ENCODE assay signal across 7 cellular contexts in genomic region chr18:21598726-21599584, GRCh38. TPM values are rescaled to one million over a fixed set of nuclear protein-coding genes. Genes with fewer than 3 reads are reported as not detected.
DNase-seq lines count a peak whose midpoint lies in the region; ATAC-seq and TF ChIP-seq lines count a peak whose summit lies in the region.

No MANE protein-coding gene starts in this region.

- peaks cover 5% of the 10 kb centered on the region for H3K4me1 ChIP-seq in mammary epithelial cell (ENCODE audit: insufficient read depth, low read length)
- H3K4me1 ChIP-seq in muscle layer of colon (ENCODE audit: insufficient read depth, low read length), result peaks cover 5% of the 10 kb centered on the region

- no TSS peak for BruUV-seq in mammary epithelial cell (replicated peaks; lab: Mats Ljungman, UMichigan)

- H3K27ac ChIP-seq in mammary epithelial cell (ENCODE audit: insufficient read depth, low read depth, low read length), result peak overlapping the region; percentile 91
- no peak overlapping the region for H3K27ac ChIP-seq in muscle layer of colon (ENCODE audit: low read depth, low read length)

- peak overlapping the region; percentile 86 for H3K4me2 ChIP-seq in mammary epithelial cell (ENCODE audit: insufficient read depth, low read depth, low read length)

- DNase-seq in Daoy (ENCODE audit: low read depth) (peak; percentile 3), LNCaP clone FGC (ENCODE audit: low read depth) (no peak), mammary epithelial cell (peak; percentile 25), T1000 (lab: John Stamatoyannopoulos, UW) (no peak)
- no peak for DNase-seq in stimulated activated naive CD4-positive, alpha-beta T cell treated with Interleukin-2 at 50 U/mL for 16 hours (lab: John Stamatoyannopoulos, UW)

- dilution Hi-C loops in mammary epithelial cell (cut with HindIII; ENCODE audit: low sequenced_read_pairs), result no loop called here

- H3K36me3 ChIP-seq in mammary epithelial cell (ENCODE audit: insufficient read depth, low read length), result no peaks in the 10 kb centered on the region
- H3K36me3 ChIP-seq in muscle layer of colon (ENCODE audit: insufficient read depth, low read length), result no peaks in the 10 kb centered on the region

- H2AFZ ChIP-seq in mammary epithelial cell (ENCODE audit: low read depth, low read length), result peak overlapping the region; percentile 99

- CTCF ChIA-PET in mammary epithelial cell (lab: Charles Lee; ENCODE audit: low non-redundant PET), result no interaction called here

- no peak for ATAC-seq in HG02642 (IDR thresholded peaks at IDR 0.05; ENCODE audit: poor library complexity, unreplicated experiment)

- H3K4me3 ChIP-seq in LNCaP clone FGC (ENCODE audit: low read depth, low read length) (peak overlapping the region; percentile 93), mammary epithelial cell (replicated peaks in 1 of 3; ENCODE audit: insufficient read depth in 1 of 3, low read depth in 2 of 3, low read length in 3 of 3) (peak overlapping the region; percentile 62 to 99 (median 96)), muscle layer of colon (ENCODE audit: low read depth in 1 of 2, low read length in 2 of 2) (peak overlapping the region in 1 of 2 donors; percentile 97)

- intact Hi-C loops in mammary epithelial cell (cut with micrococcal nuclease), result no loop called here

- peaks cover 59% of the 10 kb centered on the region for H3K79me2 ChIP-seq in mammary epithelial cell (ENCODE audit: insufficient read depth, low read length)

- H4K20me1 ChIP-seq in mammary epithelial cell (ENCODE audit: insufficient read depth, low read length), result no peaks in the 10 kb centered on the region

- H3K27me3 ChIP-seq in mammary epithelial cell (ENCODE audit: insufficient read depth, low read length), result no peaks in the 10 kb centered on the region
- no peaks in the 10 kb centered on the region for H3K27me3 ChIP-seq in muscle layer of colon (ENCODE audit: control insufficient read depth in 1 of 2, insufficient read depth in 2 of 2, low read length in 2 of 2)

- TF ChIP-seq CTCF in LNCaP clone FGC (IDR thresholded peaks at IDR 0.05; ENCODE audit: control insufficient read depth, extremely low read depth, insufficient read depth) (no peak), mammary epithelial cell (conservative IDR thresholded peaks at IDR 0.05 in 1 of 2, IDR thresholded peaks at IDR 0.05 in 1 of 2; ENCODE audit: extremely low read depth in 1 of 2, insufficient read depth in 1 of 2, low read depth in 1 of 2, low read length in 2 of 2) (no peak)

- no peaks in the 10 kb centered on the region for H3K9me3 ChIP-seq in mammary epithelial cell (replicated peaks; ENCODE audit: insufficient read depth, low read length)
- H3K9me3 ChIP-seq in muscle layer of colon (ENCODE audit: low read length), result no peaks in the 10 kb centered on the region

- WGBS in mammary epithelial cell (ENCODE audit: low coverage, missing lambda C conversion rate), result 52% methylated on average over 18 of the region's 18 CpGs

- in situ Hi-C loops in mammary epithelial cell (cut with MboI; ENCODE audit: low sequenced_read_pairs in 2 of 2), result no loop called here

- H3K9ac ChIP-seq in mammary epithelial cell (ENCODE audit: insufficient read depth, low read length) (peak overlapping the region; percentile 98), muscle layer of colon (ENCODE audit: low read length) (peak overlapping the region; percentile 73)

RNA-seq across cellular contexts. Expression of gene ESCO1, which starts 1.5 kb away (rescaled TPM):
- 17.3 and 21.0 TPM in 2 replicates for total RNA-seq in Daoy (2014; rRNA removed; shearing (Covaris generic))
- 10 to 100 TPM; 14.9 to 16.2 TPM for total RNA-seq in mammary epithelial cell
- polyA plus RNA-seq in mammary epithelial cell, result 3.4 TPM
- polyA minus RNA-seq in mammary epithelial cell, result 1.4 TPM

RNA-seq across cellular contexts. Expression of gene SNRPD1, which starts 13.2 kb away (rescaled TPM):
- total RNA-seq in Daoy (2014; rRNA removed; shearing (Covaris generic)), result 47.7 and 57.1 TPM in 2 replicates
- 10 to 100 TPM in 1 of 2 donors, 1 to 10 TPM in 1; 7.5 to 68.6 TPM for total RNA-seq in mammary epithelial cell
- 21.0 TPM for polyA plus RNA-seq in mammary epithelial cell
- polyA minus RNA-seq in mammary epithelial cell, result 15.4 TPM

Comparison
In these comparisons a context has a peak if more than half of its experiments do, and no peak if none do; other contexts are left out.
1. DNase-seq: peak in Daoy (single experiment) and mammary epithelial cell (single experiment); none in LNCaP clone FGC (single experiment), T1000 (single experiment) and stimulated activated naive CD4-positive, alpha-beta T cell treated with Interleukin-2 at 50 U/mL for 16 hours (single experiment).